Comparison of ENCODE assay signal across 11 cellular contexts in the genomic region with DNA sequence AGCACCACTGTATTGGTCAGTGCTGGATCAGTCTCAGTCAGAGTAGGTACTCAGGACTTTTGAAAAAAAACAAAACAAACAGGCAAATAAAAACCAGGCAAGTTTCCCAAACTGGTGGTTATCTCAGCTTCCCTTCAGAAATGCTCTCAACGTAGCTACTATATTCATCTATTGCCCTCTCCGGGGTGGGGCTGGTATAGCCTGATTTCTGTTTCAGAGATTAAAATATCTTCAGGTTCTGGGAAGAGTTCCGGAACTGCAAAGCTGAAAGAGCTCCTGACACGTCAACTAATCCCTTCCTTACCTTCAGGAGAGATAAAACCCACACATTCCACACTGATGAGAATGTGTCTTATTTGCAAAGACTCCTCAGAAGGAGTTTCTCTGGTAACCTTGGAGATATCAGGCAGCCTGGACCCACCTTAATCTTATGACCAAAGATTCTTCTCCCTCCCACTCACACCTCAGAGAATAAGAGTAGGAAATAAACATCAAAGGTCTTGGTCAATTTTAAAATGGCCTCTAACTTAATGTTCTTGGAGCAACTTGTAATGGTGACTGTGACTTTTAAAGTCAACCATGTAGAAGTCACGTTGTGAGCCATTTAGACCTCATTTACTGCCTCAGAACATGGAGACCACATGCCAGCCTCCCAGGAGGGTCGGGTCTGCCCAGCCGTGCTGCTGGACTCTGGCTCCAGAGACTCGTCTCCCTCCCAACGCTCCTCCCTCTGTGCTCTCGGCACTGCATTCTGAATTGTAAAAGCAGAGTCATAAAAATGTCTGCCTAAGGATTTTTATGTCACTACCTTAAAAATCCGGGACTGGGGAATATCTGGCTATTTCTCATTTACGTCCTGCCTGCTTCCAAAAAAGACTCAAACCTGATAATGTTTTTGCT. TPM values are rescaled to one million over a fixed set of nuclear protein-coding genes. Genes with fewer than 3 reads are reported as not detected.
DNase-seq lines count a peak whose midpoint lies in the region; ATAC-seq and TF ChIP-seq lines count a peak whose summit lies in the region.
"Had no signal": no experiment of that assay in that cellular context is flagged by ENCODE, and none has a peak within 500 bp of the region (broad histone marks: within the 10 kb centered on the region; RNA-seq: fewer than 3 reads in every experiment).

No MANE protein-coding gene starts in this region.

- no peak overlapping the region for H2AK5ac ChIP-seq in trophoblast cell (ENCODE audit: low read length)

- H3K27me3 ChIP-seq in PC-9 (ENCODE audit: insufficient read depth, low read depth) (no peaks in the 10 kb centered on the region), fibroblast of lung (ENCODE audit: control insufficient read depth, insufficient read depth, low read length) (no peaks in the 10 kb centered on the region), trophoblast cell (ENCODE audit: insufficient read depth, low read length) (no peaks in the 10 kb centered on the region)
- H3K27me3 ChIP-seq: esophagus muscularis mucosa had no signal

- H3K4me3 Mint-ChIP-seq in activated CD8-positive, alpha-beta T cell treated with anti-CD3 and anti-CD28 coated beads for 36 hours, result no peak overlapping the region
- H3K4me3 Mint-ChIP-seq: neural crest cell had no signal

- H3K36me3 ChIP-seq in PC-9 (ENCODE audit: low read depth) (peaks cover 58% of the 10 kb centered on the region), fibroblast of lung (ENCODE audit: control insufficient read depth, insufficient read depth, low read length) (peaks cover 12% of the 10 kb centered on the region), trophoblast cell (ENCODE audit: control insufficient read depth in 1 of 2, insufficient read depth in 2 of 2, low read length in 2 of 2) (peaks cover 0 to 2% of the 10 kb centered on the region in 2 experiments)
- H3K36me3 ChIP-seq: esophagus muscularis mucosa had no signal

- no peak overlapping the region for H3K14ac ChIP-seq in trophoblast cell (ENCODE audit: low read length)

- H3K9me2 ChIP-seq in PC-9 (ENCODE audit: insufficient read depth), result no peaks in the 10 kb centered on the region

- ATAC-seq in activated CD8-positive, alpha-beta T cell treated with anti-CD3 and anti-CD28 coated beads for 36 hours, result no peak
- ATAC-seq in HG03342 (IDR thresholded peaks at IDR 0.05; ENCODE audit: unreplicated experiment), result no peak

- BruUV-seq in PC-9 (replicated peaks; lab: Mats Ljungman, UMichigan), result TSS peak; percentile 97

- no peak overlapping the region for H3K18ac ChIP-seq in trophoblast cell (ENCODE audit: low read length)

- H3K4me3 ChIP-seq in PC-9 (no peak overlapping the region), fibroblast of lung (replicated peaks in 1 of 4; ENCODE audit: control extremely low read depth in 1 of 4, insufficient read depth in 1 of 4, low read depth in 3 of 4, low read length in 4 of 4) (no peak overlapping the region), trophoblast cell (ENCODE audit: low read depth, low read length) (no peak overlapping the region)
- H3K4me3 ChIP-seq: esophagus muscularis mucosa had no signal

- DNase-seq in ELF-1 (ENCODE audit: low read depth, low spot score) (peak; percentile 52), PC-9 (peak; percentile 80 to 99), fibroblast of lung (ENCODE audit: low read depth in 2 of 2) (peak in 1 of 2 donors; percentile 94), trophoblast cell (peak; percentile 71 to 97), C1 segment of cervical spinal cord (lab: John Stamatoyannopoulos, UW) (no peak)
- DNase-seq in stimulated activated CD4-positive, alpha-beta T cell treated with anti-CD3 and anti-CD28 coated beads, Interleukin-12 subunit alpha, Interleukin-12 subunit beta, amount 100 ng/mL, for 4 hours, result no peak
- no peak for DNase-seq in activated CD8-positive, alpha-beta T cell treated with anti-CD3 and anti-CD28 coated beads for 36 hours
- DNase-seq: NCI-H1436 had no signal

- H2BK12ac ChIP-seq in trophoblast cell (ENCODE audit: low read length), result no peak overlapping the region

- no peak overlapping the region for H2AFZ ChIP-seq in PC-9
- peak overlapping the region; percentile 24 for H2AFZ ChIP-seq in fibroblast of lung (ENCODE audit: low read length)
- no peak overlapping the region for H2AFZ ChIP-seq in trophoblast cell (ENCODE audit: insufficient read depth, low read length, poor library complexity)

- H3K79me2 ChIP-seq in PC-9 (ENCODE audit: low read depth), result peaks cover 38% of the 10 kb centered on the region
- H3K79me2 ChIP-seq in fibroblast of lung (ENCODE audit: control insufficient read depth, insufficient read depth, low read length), result no peaks in the 10 kb centered on the region
- H3K79me2 ChIP-seq in trophoblast cell (ENCODE audit: control insufficient read depth, insufficient read depth, low read length, poor library complexity), result no peaks in the 10 kb centered on the region

- TF ChIP-seq CTCF in PC-9 (conservative IDR thresholded peaks at IDR 0.05) (peak; percentile 36; the same call in 1 of the 2 replicates), fibroblast of lung (conservative IDR thresholded peaks at IDR 0.05 in 1 of 2, IDR thresholded peaks at IDR 0.05 in 1 of 2; ENCODE audit: low read depth in 1 of 2, low read length in 2 of 2) (no peak)
- no peak for TF ChIP-seq CTCF in activated CD8-positive, alpha-beta T cell treated with anti-CD3 and anti-CD28 coated beads for 36 hours (IDR thresholded peaks at IDR 0.05)

- H4K8ac ChIP-seq in trophoblast cell (ENCODE audit: low read depth, low read length), result no peak overlapping the region

- intact Hi-C loops in PC-9 (cut with micrococcal nuclease; ENCODE audit: unreplicated experiment), result loop anchor here (1.0 to 5.0 kb wide), 6 partner anchors 28 to 108 kb away; no protein-coding TSS in a partner anchor
- intact Hi-C loops in activated CD8-positive, alpha-beta T cell treated with anti-CD3 and anti-CD28 coated beads for 36 hours (cut with micrococcal nuclease), result no loop called here

- H4K20me1 ChIP-seq in PC-9 (ENCODE audit: insufficient read depth) (no peaks in the 10 kb centered on the region), fibroblast of lung (ENCODE audit: control insufficient read depth, extremely low read depth, insufficient read depth, low read length) (no peaks in the 10 kb centered on the region)

- peaks cover 62% of the 10 kb centered on the region for H3F3A ChIP-seq in PC-9 (ENCODE audit: insufficient read depth, low read depth)

- no peaks in the 10 kb centered on the region for H3K9me3 ChIP-seq in PC-9 (ENCODE audit: insufficient read depth, low read depth)
- H3K9me3 ChIP-seq in fibroblast of lung (ENCODE audit: control insufficient read depth, insufficient read depth, low read depth, low read length), result no peaks in the 10 kb centered on the region
- peaks cover 6% of the 10 kb centered on the region for H3K9me3 ChIP-seq in trophoblast cell (ENCODE audit: insufficient read depth, low read depth, low read length)
- H3K9me3 ChIP-seq: esophagus muscularis mucosa had no signal

- no peak overlapping the region for H2BK5ac ChIP-seq in trophoblast cell (ENCODE audit: low read depth, low read length, poor library complexity)

- peaks cover 20% of the 10 kb centered on the region for H3K27me3 Mint-ChIP-seq in activated CD8-positive, alpha-beta T cell treated with anti-CD3 and anti-CD28 coated beads for 36 hours

- CTCF ChIA-PET in PC-9 (lab: Charles Lee), result interaction anchor here (0.6 to 2.4 kb wide), 3 partner anchors 51 to 549 kb away, joined by 3 to 16 read pairs (median 5); no protein-coding TSS in a partner anchor
- CTCF ChIA-PET in activated CD8-positive, alpha-beta T cell treated with anti-CD3 and anti-CD28 coated beads for 36 hours (lab: Charles Lee), result no interaction called here

- H3K4me1 ChIP-seq in PC-9 (replicated peaks; ENCODE audit: insufficient read depth) (peaks cover 43% of the 10 kb centered on the region), fibroblast of lung (ENCODE audit: control insufficient read depth, extremely low read depth, insufficient read depth, low read length) (peaks cover 3% of the 10 kb centered on the region), trophoblast cell (ENCODE audit: control insufficient read depth in 1 of 2, insufficient read depth in 2 of 2, low read length in 2 of 2) (peaks cover 2 to 9% of the 10 kb centered on the region in 2 experiments)

- WGBS in trophoblast cell (ENCODE audit: extremely low coverage, insufficient coverage, insufficient read length), result no CpG with 5 or more reads among the region's 12 CpGs

- peak overlapping the region; percentile 95 for H3K27ac ChIP-seq in PC-9
- H3K27ac ChIP-seq in fibroblast of lung (ENCODE audit: insufficient read depth, low read length), result peak overlapping the region; percentile 62
- no peak overlapping the region for H3K27ac ChIP-seq in trophoblast cell (ENCODE audit: low read depth, low read length)

- H4K12ac ChIP-seq in trophoblast cell (ENCODE audit: low read depth, low read length), result no peak overlapping the region

- H3K4ac ChIP-seq in trophoblast cell (ENCODE audit: low read depth, low read length), result no peak overlapping the region

- H3K4me2 ChIP-seq in PC-9, result peak overlapping the region; percentile 54
- H3K4me2 ChIP-seq in fibroblast of lung (ENCODE audit: extremely low read depth, insufficient read depth, low read length), result no peak overlapping the region
- no peak overlapping the region for H3K4me2 ChIP-seq in trophoblast cell (ENCODE audit: low read length)

- H3K9ac ChIP-seq in fibroblast of lung (ENCODE audit: insufficient read depth, low read length) (no peak overlapping the region), trophoblast cell (ENCODE audit: low read length) (no peak overlapping the region)

- POLR2A ChIA-PET in PC-9 (lab: Charles Lee; ENCODE audit: unreplicated experiment), result interaction anchor here (0.6 to 0.9 kb wide), 11 partner anchors 27 to 1335 kb away, joined by 3 to 7 read pairs (median 4); a partner anchor contains a TSS
- POLR2A ChIA-PET in activated CD8-positive, alpha-beta T cell treated with anti-CD3 and anti-CD28 coated beads for 36 hours (lab: Charles Lee), result no interaction called here

- no peak overlapping the region for H4K91ac ChIP-seq in trophoblast cell (ENCODE audit: low read depth, low read length)

- H3K9me3 Mint-ChIP-seq in activated CD8-positive, alpha-beta T cell treated with anti-CD3 and anti-CD28 coated beads for 36 hours, result no peaks in the 10 kb centered on the region

- H3K4me1 Mint-ChIP-seq in activated CD8-positive, alpha-beta T cell treated with anti-CD3 and anti-CD28 coated beads for 36 hours (ENCODE audit: low read depth), result no peaks in the 10 kb centered on the region

- H2BK120ac ChIP-seq in trophoblast cell (ENCODE audit: insufficient read depth, low read length, poor library complexity), result no peak overlapping the region

- no peaks in the 10 kb centered on the region for H3K79me1 ChIP-seq in trophoblast cell (ENCODE audit: low read length)

- no peak overlapping the region for H3K23ac ChIP-seq in trophoblast cell (ENCODE audit: low read length)

- H3K36me3 Mint-ChIP-seq in activated CD8-positive, alpha-beta T cell treated with anti-CD3 and anti-CD28 coated beads for 36 hours (ENCODE audit: low read depth), result no peaks in the 10 kb centered on the region

- H3K27ac Mint-ChIP-seq in activated CD8-positive, alpha-beta T cell treated with anti-CD3 and anti-CD28 coated beads for 36 hours, result no peak overlapping the region

RNA-seq across cellular contexts. Expression of a gene that starts 53.8 kb away (rescaled TPM):
- 75.7 and 85.0 TPM in 2 replicates for total RNA-seq in PC-9 (2021)
- 16.9 and 56.1 TPM in 2 replicates for total RNA-seq in fibroblast of lung
- polyA plus RNA-seq in fibroblast of lung, result 25.6 and 59.1 TPM in 2 replicates
- polyA plus RNA-seq in fibroblast of lung (2012), result 23.2 and 42.4 TPM in 2 replicates
- 101 and 225 TPM in 2 replicates for polyA minus RNA-seq in fibroblast of lung (ENCODE audit: low replicate concordance)
- polyA plus RNA-seq in trophoblast cell (2013), result 3.7 and 4.1 TPM in 2 replicates
- under 1 TPM; 0.32 to 0.36 TPM for total RNA-seq in activated CD8-positive, alpha-beta T cell treated with anti-CD3 and anti-CD28 coated beads for 36 hours
- total RNA-seq: neural crest cell had no signal

Comparison
In these comparisons a context has a peak if more than half of its experiments do, and no peak if none do; other contexts are left out.
1. DNase-seq: peak in ELF-1 (single experiment), PC-9 (2 of 2) and trophoblast cell (2 of 2); none in stimulated activated CD4-positive, alpha-beta T cell treated with anti-CD3 and anti-CD28 coated beads, Interleukin-12 subunit alpha, Interleukin-12 subunit beta, amount 100 ng/mL, for 4 hours (single experiment), C1 segment of cervical spinal cord (0 of 14) and activated CD8-positive, alpha-beta T cell treated with anti-CD3 and anti-CD28 coated beads for 36 hours (single experiment).
2. RNA of a gene that starts 53.8 kb away (total RNA-seq): 75.7 to 85.0 TPM in PC-9 and 16.9 to 56.1 TPM in fibroblast of lung; 0.32 to 0.36 TPM in activated CD8-positive, alpha-beta T cell treated with anti-CD3 and anti-CD28 coated beads for 36 hours; every median in the first group is over 10 times any median in the second.